ENCODE assay signal across 13 cellular contexts in the genomic region with DNA sequence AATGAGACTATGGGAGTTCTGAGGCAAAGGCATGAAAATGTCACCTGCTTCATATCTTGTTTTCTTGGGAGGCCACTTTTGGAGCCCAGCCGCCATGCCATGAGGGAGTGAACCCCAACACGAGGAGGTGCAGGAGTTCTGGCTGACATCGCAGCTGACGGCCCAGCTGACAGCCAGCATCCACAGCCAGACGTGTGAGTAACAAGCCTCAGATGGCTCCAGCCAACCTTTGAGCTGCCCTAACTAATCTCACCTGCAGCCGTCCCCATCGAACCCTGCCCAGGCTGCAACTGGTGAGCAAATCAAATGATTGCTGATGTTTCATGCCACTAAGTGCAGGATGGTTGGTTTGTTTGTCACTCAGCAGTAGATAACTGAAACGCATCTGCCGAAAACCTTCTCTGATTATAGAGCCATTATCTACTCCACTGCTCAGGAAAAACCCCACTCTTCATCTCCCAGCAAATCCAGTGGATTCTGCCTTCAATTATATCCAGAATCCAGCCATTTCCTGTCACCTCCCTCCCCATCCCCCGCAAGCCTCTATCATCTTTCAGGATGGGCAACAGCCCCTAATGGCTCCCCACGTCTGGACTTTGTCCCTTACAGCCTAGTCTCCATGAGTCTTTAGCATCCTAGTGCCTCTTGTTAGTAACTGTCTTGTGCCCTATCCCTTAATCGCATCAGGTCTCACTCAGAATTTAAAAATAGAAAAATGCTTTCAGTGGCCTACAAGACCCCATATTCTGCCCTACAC. TPM values are rescaled to one million over a fixed set of nuclear protein-coding genes. Genes with fewer than 3 reads are reported as not detected.
DNase-seq lines count a peak whose midpoint lies in the region; ATAC-seq and TF ChIP-seq lines count a peak whose summit lies in the region.
"Had no signal": no experiment of that assay in that cellular context is flagged by ENCODE, and none has a peak within 500 bp of the region (broad histone marks: within the 10 kb centered on the region; RNA-seq: fewer than 3 reads in every experiment).

No MANE protein-coding gene starts in this region.

- no peak overlapping the region for H3K4me3 Mint-ChIP-seq in activated CD4-positive, alpha-beta memory T cell treated with anti-CD3 and anti-CD28 coated beads, Interleukin-2, amount 10 ng/mL, durations not matched to agents 7 days and 5 days

- POLR2A ChIA-PET in activated CD4-positive, alpha-beta memory T cell treated with anti-CD3 and anti-CD28 coated beads, Interleukin-2, amount 10 ng/mL, durations not matched to agents 7 days and 5 days (lab: Charles Lee): no interaction called here

- H3K4me1 ChIP-seq in BE2C: peaks cover 8% of the 10 kb centered on the region; the same call in 1 of the 2 replicates
- H3K4me1 ChIP-seq: right atrium auricular region had no signal

- H3K27me3 ChIP-seq in BE2C (no peaks in the 10 kb centered on the region), layer of hippocampus (ENCODE audit: control insufficient read depth, insufficient read depth, low read length) (no peaks in the 10 kb centered on the region)
- H3K27me3 ChIP-seq: right atrium auricular region had no signal

- no peak for TF ChIP-seq CTCF in BE2C (IDR thresholded peaks at IDR 0.05; ENCODE audit: low read depth, low read length)

- H3K27ac ChIP-seq in layer of hippocampus (ENCODE audit: low read depth, low read length): peak overlapping the region; percentile 86
- H3K27ac ChIP-seq: right atrium auricular region had no signal

- H3K4me3 ChIP-seq in BE2C (ENCODE audit: low read depth, low read length): no peak overlapping the region; the same call in 1 of the 2 replicates
- H3K4me3 ChIP-seq: right atrium auricular region had no signal

- H3K27ac Mint-ChIP-seq in activated CD4-positive, alpha-beta memory T cell treated with anti-CD3 and anti-CD28 coated beads, Interleukin-2, amount 10 ng/mL, durations not matched to agents 7 days and 5 days: peak overlapping the region; percentile 93
- H3K27ac Mint-ChIP-seq: IgD-negative memory B cell had no signal

- DNase-seq in BE2C: peak; percentile 23
- DNase-seq in DMS53 treated with DMSO at 0.1 percent for 48 hours (lab: John Stamatoyannopoulos, UW; ENCODE audit: unreplicated experiment): peak; percentile 25
- no peak for DNase-seq in activated CD4-positive, alpha-beta memory T cell treated with anti-CD3 and anti-CD28 coated beads, Interleukin-2, amount 10 ng/mL, durations not matched to agents 7 days and 5 days
- no peak for DNase-seq in CD1c-positive myeloid dendritic cell (ENCODE audit: extremely low spot score)
- no peak for DNase-seq in HK-2 (ENCODE audit: unreplicated experiment)
- DNase-seq in stimulated activated CD4-positive, alpha-beta T cell treated with anti-CD3 and anti-CD28 coated beads, Interleukin-4, amount 100 ng/mL, for 1 hour: no peak
- DNase-seq: NCI-H1417 treated with DMSO at 0.1 percent for 48 hours; stimulated activated naive CD8-positive, alpha-beta T cell treated with anti-CD3 and anti-CD28 coated beads, Interleukin-15, Interleukin-2, amounts not matched to agents 100 U/mL and 50 U/mL, for 24 hours had no signal

- no peaks in the 10 kb centered on the region for H3K9me3 Mint-ChIP-seq in activated CD4-positive, alpha-beta memory T cell treated with anti-CD3 and anti-CD28 coated beads, Interleukin-2, amount 10 ng/mL, durations not matched to agents 7 days and 5 days
- H3K9me3 Mint-ChIP-seq: IgD-negative memory B cell had no signal

- ATAC-seq in HG03039 (IDR thresholded peaks at IDR 0.05; ENCODE audit: unreplicated experiment): no peak
- ATAC-seq: Right ventricle myocardium inferior had no signal

- H3K27me3 Mint-ChIP-seq in activated CD4-positive, alpha-beta memory T cell treated with anti-CD3 and anti-CD28 coated beads, Interleukin-2, amount 10 ng/mL, durations not matched to agents 7 days and 5 days: no peaks in the 10 kb centered on the region

- no peaks in the 10 kb centered on the region for H3K36me3 ChIP-seq in BE2C
- H3K36me3 ChIP-seq: right atrium auricular region had no signal

- H3K9me3 ChIP-seq in BE2C: no peaks in the 10 kb centered on the region
- H3K9me3 ChIP-seq: right atrium auricular region had no signal

- H3K36me3 Mint-ChIP-seq in activated CD4-positive, alpha-beta memory T cell treated with anti-CD3 and anti-CD28 coated beads, Interleukin-2, amount 10 ng/mL, durations not matched to agents 7 days and 5 days (ENCODE audit: low read depth): no peaks in the 10 kb centered on the region

- H3K4me1 Mint-ChIP-seq in activated CD4-positive, alpha-beta memory T cell treated with anti-CD3 and anti-CD28 coated beads, Interleukin-2, amount 10 ng/mL, durations not matched to agents 7 days and 5 days: peaks cover 37% of the 10 kb centered on the region

- CTCF ChIA-PET in activated CD4-positive, alpha-beta memory T cell treated with anti-CD3 and anti-CD28 coated beads, Interleukin-2, amount 10 ng/mL, durations not matched to agents 7 days and 5 days (lab: Charles Lee): no interaction called here

RNA-seq across cellular contexts. Expression of gene RAB4A, which starts 18.5 kb away (rescaled TPM):
- 66.4 TPM for polyA plus RNA-seq in BE2C (2012; ENCODE audit: insufficient read depth, insufficient read length, low read depth)
- 10 to 100 TPM; 30.9 to 38.0 TPM for total RNA-seq in activated CD4-positive, alpha-beta memory T cell treated with anti-CD3 and anti-CD28 coated beads, Interleukin-2, amount 10 ng/mL, durations not matched to agents 7 days and 5 days

Comparison
In these comparisons a context has a peak if more than half of its experiments do, and no peak if none do; other contexts are left out.
1. DNase-seq: peak in BE2C (single experiment) and DMS53 treated with DMSO at 0.1 percent for 48 hours (single experiment); none in activated CD4-positive, alpha-beta memory T cell treated with anti-CD3 and anti-CD28 coated beads, Interleukin-2, amount 10 ng/mL, durations not matched to agents 7 days and 5 days (single experiment), CD1c-positive myeloid dendritic cell (single experiment), HK-2 (single experiment) and stimulated activated CD4-positive, alpha-beta T cell treated with anti-CD3 and anti-CD28 coated beads, Interleukin-4, amount 100 ng/mL, for 1 hour (single experiment).